In genomic region chr7:4706384-4707032, GRCh38 we compare ENCODE assay signal across 1 cellular context.
TF ChIP-seq lines count a peak whose summit lies in the region.

No MANE protein-coding gene starts in this region.

TF ChIP-seq in H1, 55 proteins besides CTCF, POLR2A, EP300 and RAD21 (continued from another document):
- TF ChIP-seq TBP (IDR thresholded peaks at IDR 0.05; ENCODE audit: low read depth, low read length) (no peak), RBBP5 (IDR thresholded peaks at IDR 0.05; ENCODE audit: borderline replicate concordance, low read depth, low read length) (0 out of 2 replicates have a peak, but pooled peaks have one; percentile 10), SUZ12 (IDR thresholded peaks at IDR 0.05; ENCODE audit: low read length) (0 out of 2 replicates have a peak, but pooled peaks have one; percentile 3), SIN3A (conservative IDR thresholded peaks at IDR 0.05 in 1 of 2, IDR thresholded peaks at IDR 0.05 in 1 of 2; ENCODE audit: low read depth in 1 of 2, low read length in 2 of 2) (0 out of 4 replicates have a peak, but pooled peaks of 1 of the 2 experiments have one; percentile 54)
